16 cellular contexts compared by ENCODE assay signal in the genomic region with DNA sequence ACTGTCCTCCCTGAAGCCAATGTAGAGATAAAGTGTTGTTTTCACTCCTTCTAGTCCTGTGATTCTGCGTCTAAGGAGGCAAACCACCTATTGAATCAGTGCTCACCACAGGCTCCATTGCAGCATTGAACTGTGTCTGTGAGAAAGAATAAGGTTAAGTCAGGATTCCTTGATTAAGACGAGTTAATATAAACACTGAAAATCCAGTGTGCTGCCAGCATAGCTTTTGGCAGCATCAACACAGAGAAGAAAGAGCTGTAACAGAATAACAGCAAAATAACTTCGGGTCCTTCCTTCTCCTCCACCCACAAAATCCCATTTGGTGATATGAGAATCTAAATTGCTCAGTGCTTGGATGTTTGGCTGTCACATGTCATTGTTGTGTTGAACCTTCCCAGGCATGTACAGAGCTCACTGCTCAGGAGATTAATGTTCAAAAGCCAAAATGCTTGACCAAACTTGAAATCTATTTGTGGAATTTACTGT.
DNase-seq lines count a peak whose midpoint lies in the region; ATAC-seq, FAIRE-seq and TF ChIP-seq lines count a peak whose summit lies in the region.
"Had no signal": no experiment of that assay in that cellular context is flagged by ENCODE, and none has a peak within 500 bp of the region (broad histone marks: within the 10 kb centered on the region; RNA-seq: fewer than 3 reads in every experiment).

No MANE protein-coding gene starts in this region.

- intact Hi-C loops in right cardiac atrium (cut with DNase I) (no loop called here), gastrocnemius medialis (cut with DNase I; ENCODE audit: low total_unique reads) (no loop called here)
- intact Hi-C loops in naive thymus-derived CD4-positive, alpha-beta T cell (cut with micrococcal nuclease): no loop called here

- peaks cover 0 to 8% (median 0%) of the 10 kb centered on the region in 11 donors for H3K9me3 Mint-ChIP-seq in naive thymus-derived CD4-positive, alpha-beta T cell
- peaks cover 2 to 3% of the 10 kb centered on the region in 2 donors for H3K9me3 Mint-ChIP-seq in activated T-cell treated with anti-CD3 and anti-CD28 coated beads, Interleukin-2, amount 50 U/mL, for 72 hours
- H3K9me3 Mint-ChIP-seq: effector memory CD8-positive, alpha-beta T cell; HFFc6 had no signal

- POLR2A ChIA-PET in naive thymus-derived CD4-positive, alpha-beta T cell (lab: Charles Lee): no interaction called here

- H3K36me3 ChIP-seq in gastrocnemius medialis: no peaks in the 10 kb centered on the region
- no peaks in the 10 kb centered on the region for H3K36me3 ChIP-seq in naive thymus-derived CD4-positive, alpha-beta T cell (ENCODE audit: control insufficient read depth in 2 of 3, insufficient read depth in 3 of 3, low read length in 3 of 3)

- no peaks in the 10 kb centered on the region for H3K27me3 ChIP-seq in right cardiac atrium (ENCODE audit: control insufficient read depth, insufficient read depth)
- H3K27me3 ChIP-seq in gastrocnemius medialis: no peaks in the 10 kb centered on the region
- H3K27me3 ChIP-seq in naive thymus-derived CD4-positive, alpha-beta T cell (ENCODE audit: control insufficient read depth in 2 of 2, insufficient read depth in 2 of 2, low read length in 2 of 2): no peaks in the 10 kb centered on the region

- no peak overlapping the region for H3K27ac Mint-ChIP-seq in naive thymus-derived CD4-positive, alpha-beta T cell
- H3K27ac Mint-ChIP-seq in activated T-cell treated with anti-CD3 and anti-CD28 coated beads, Interleukin-2, amount 50 U/mL, for 72 hours: no peak overlapping the region
- H3K27ac Mint-ChIP-seq: effector memory CD8-positive, alpha-beta T cell; HFFc6; progenitor cell of endocrine pancreas had no signal

- peak; percentile 27 for FAIRE-seq in GM12892 (lab: Jason Lieb, UNC)

- H3K4me1 Mint-ChIP-seq in naive thymus-derived CD4-positive, alpha-beta T cell: no peaks in the 10 kb centered on the region
- no peaks in the 10 kb centered on the region for H3K4me1 Mint-ChIP-seq in activated T-cell treated with anti-CD3 and anti-CD28 coated beads, Interleukin-2, amount 50 U/mL, for 72 hours (ENCODE audit: low read depth)

- no peaks in the 10 kb centered on the region for H3K9me3 ChIP-seq in right cardiac atrium (ENCODE audit: control insufficient read depth, low read length)
- no peaks in the 10 kb centered on the region for H3K9me3 ChIP-seq in gastrocnemius medialis
- no peaks in the 10 kb centered on the region for H3K9me3 ChIP-seq in naive thymus-derived CD4-positive, alpha-beta T cell (ENCODE audit: control insufficient read depth in 2 of 3, low read length in 3 of 3)

- in situ Hi-C loops in gastrocnemius medialis (cut with MboI; ENCODE audit: low sequenced_read_pairs in 4 of 4): no loop called here

- DNase-seq in GM12892 (ENCODE audit: insufficient read length) (no peak), coronary artery (ENCODE audit: low spot score) (no peak), right cardiac atrium (peak in 1 of 3 donors; percentile 39), gastrocnemius medialis (no peak), NCI-H128 (lab: John Stamatoyannopoulos, UW; ENCODE audit: unreplicated experiment) (no peak)
- no peak for DNase-seq in activated effector memory CD4-positive, alpha-beta T cell treated with anti-CD3 and anti-CD28 coated beads, Interleukin-2, amount 50 U/mL, for 16 hours
- no peak for DNase-seq in naive thymus-derived CD4-positive, alpha-beta T cell
- DNase-seq in activated T-cell treated with anti-CD3 and anti-CD28 coated beads, Interleukin-2, amount 50 U/mL, for 72 hours: no peak
- DNase-seq: activated CD4-positive, CD25-positive, alpha-beta regulatory T cell treated with anti-CD3 and anti-CD28 coated beads, Interleukin-2, amount 50 U/mL, for 72 hours; activated T-cell treated with anti-CD3 and anti-CD28 coated beads for 4 hours; amniotic stem cell; effector memory CD8-positive, alpha-beta T cell; GF-D8; HFFc6; NCI-H2227 treated with DMSO at 0.1 percent for 48 hours had no signal

- H3K4me3 Mint-ChIP-seq in naive thymus-derived CD4-positive, alpha-beta T cell: no peak overlapping the region
- H3K4me3 Mint-ChIP-seq in activated T-cell treated with anti-CD3 and anti-CD28 coated beads, Interleukin-2, amount 50 U/mL, for 72 hours: no peak overlapping the region
- H3K4me3 Mint-ChIP-seq: effector memory CD8-positive, alpha-beta T cell; HFFc6 had no signal

- TF ChIP-seq POLR2A in GM12892 (IDR thresholded peaks at IDR 0.05; ENCODE audit: low read depth, low read length) (no peak), gastrocnemius medialis (IDR thresholded peaks at IDR 0.05) (peak in 1 of 2 donors; percentile 18)

- H3K4me1 ChIP-seq in right cardiac atrium (ENCODE audit: control insufficient read depth, insufficient read depth, low read length) (peaks cover 9% of the 10 kb centered on the region), gastrocnemius medialis (no peaks in the 10 kb centered on the region)
- no peaks in the 10 kb centered on the region for H3K4me1 ChIP-seq in naive thymus-derived CD4-positive, alpha-beta T cell (ENCODE audit: control insufficient read depth in 2 of 2, insufficient read depth in 2 of 2, low read length in 2 of 2)

- H3K27me3 Mint-ChIP-seq in naive thymus-derived CD4-positive, alpha-beta T cell: peaks cover 0 to 4% (median 0%) of the 10 kb centered on the region in 5 donors
- H3K27me3 Mint-ChIP-seq in activated T-cell treated with anti-CD3 and anti-CD28 coated beads, Interleukin-2, amount 50 U/mL, for 72 hours (ENCODE audit: low read depth): no peaks in the 10 kb centered on the region

- peak; percentile 26 to 81 for ATAC-seq in right cardiac atrium
- peak; percentile 76 to 80 for ATAC-seq in gastrocnemius medialis
- no peak for ATAC-seq in naive thymus-derived CD4-positive, alpha-beta T cell
- ATAC-seq in activated T-cell treated with anti-CD3 and anti-CD28 coated beads, Interleukin-2, amount 50 U/mL, for 72 hours (replicated peaks in 1 of 2): no peak
- ATAC-seq: effector memory CD8-positive, alpha-beta T cell had no signal

- H3K27ac ChIP-seq in coronary artery (peak overlapping the region; percentile 33 to 74), right cardiac atrium (ENCODE audit: low read length) (peak overlapping the region; percentile 27), gastrocnemius medialis (peak overlapping the region in 2 of 4 donors; percentile 4 to 21)
- H3K27ac ChIP-seq in naive thymus-derived CD4-positive, alpha-beta T cell (ENCODE audit: low read depth, low read length): no peak overlapping the region

- CTCF ChIA-PET in naive thymus-derived CD4-positive, alpha-beta T cell (lab: Charles Lee): interaction anchor here (0.6 kb wide), 1 partner anchor 10 kb away, joined by 4 read pairs; no protein-coding TSS in a partner anchor

- peak overlapping the region; percentile 19 for H3K4me3 ChIP-seq in coronary artery
- H3K4me3 ChIP-seq in right cardiac atrium (ENCODE audit: low read length): no peak overlapping the region
- H3K4me3 ChIP-seq in gastrocnemius medialis: no peak overlapping the region
- H3K4me3 ChIP-seq in naive thymus-derived CD4-positive, alpha-beta T cell (ENCODE audit: low read length): no peak overlapping the region

- TF ChIP-seq CTCF in coronary artery (IDR thresholded peaks at IDR 0.05): no peak
- TF ChIP-seq CTCF in gastrocnemius medialis (IDR thresholded peaks at IDR 0.05 in 4 of 5, conservative IDR thresholded peaks at IDR 0.05 in 1 of 5): no peak

- H3K36me3 Mint-ChIP-seq in naive thymus-derived CD4-positive, alpha-beta T cell: peaks cover 0 to 3% (median 0%) of the 10 kb centered on the region in 5 donors
- no peaks in the 10 kb centered on the region for H3K36me3 Mint-ChIP-seq in activated T-cell treated with anti-CD3 and anti-CD28 coated beads, Interleukin-2, amount 50 U/mL, for 72 hours (ENCODE audit: insufficient read depth in 2 of 2)

- 36% methylated on average over 3 of the region's 3 CpGs for WGBS in right cardiac atrium

Comparison
In these comparisons a context has a peak if more than half of its experiments do, and no peak if none do; other contexts are left out.
1. ATAC-seq: peak in right cardiac atrium (2 of 2) and gastrocnemius medialis (2 of 2); none in naive thymus-derived CD4-positive, alpha-beta T cell (single experiment) and activated T-cell treated with anti-CD3 and anti-CD28 coated beads, Interleukin-2, amount 50 U/mL, for 72 hours (0 of 2).